Comparison of ENCODE assay signal across 8 cellular contexts in genomic region chr22:30591191-30591587, GRCh38. TPM values are rescaled to one million over a fixed set of nuclear protein-coding genes. Genes with fewer than 3 reads are reported as not detected.
DNase-seq lines count a peak whose midpoint lies in the region; ATAC-seq, FAIRE-seq and TF ChIP-seq lines count a peak whose summit lies in the region.

No MANE protein-coding gene starts in this region.

- TF ChIP-seq EP300 in upper lobe of left lung (IDR thresholded peaks at IDR 0.05): no peak

- TF ChIP-seq CTCF in keratinocyte (optimal IDR thresholded peaks at IDR 0.05 in 1 of 3, IDR thresholded peaks at IDR 0.05 in 1 of 3, conservative IDR thresholded peaks at IDR 0.05 in 1 of 3; ENCODE audit: extremely low read depth in 1 of 3, insufficient read depth in 2 of 3, low read length in 3 of 3) (no peak), upper lobe of left lung (IDR thresholded peaks at IDR 0.05) (no peak)

- H3K9ac ChIP-seq in keratinocyte (ENCODE audit: control insufficient read depth, extremely low read depth, insufficient read depth, low read length): peak overlapping the region; percentile 90

- no peak overlapping the region for H3K4me3 Mint-ChIP-seq in activated CD8-positive, alpha-beta T cell treated with anti-CD3 and anti-CD28 coated beads, Interleukin-2, amount 10 ng/mL, durations not matched to agents 7 days and 5 days

- peaks cover 37% of the 10 kb centered on the region for H3K79me2 ChIP-seq in keratinocyte (ENCODE audit: control insufficient read depth, insufficient read depth, low read length)

- peaks cover 10% of the 10 kb centered on the region for H3K4me1 ChIP-seq in keratinocyte (ENCODE audit: control insufficient read depth, extremely low read depth, insufficient read depth, low read length)
- H3K4me1 ChIP-seq in upper lobe of left lung: peaks cover 16 to 22% (median 18%) of the 10 kb centered on the region in 4 donors

- no peak for ATAC-seq in activated CD8-positive, alpha-beta T cell treated with anti-CD3 and anti-CD28 coated beads, Interleukin-2, amount 10 ng/mL, durations not matched to agents 7 days and 5 days
- no peak for ATAC-seq in upper lobe of left lung (ENCODE audit: low FRiP score in 2 of 2)
- ATAC-seq in GM21447 (IDR thresholded peaks at IDR 0.05; ENCODE audit: unreplicated experiment): no peak
- no peak for ATAC-seq in GM21737 (IDR thresholded peaks at IDR 0.05; ENCODE audit: unreplicated experiment)

- POLR2A ChIA-PET in activated CD8-positive, alpha-beta T cell treated with anti-CD3 and anti-CD28 coated beads, Interleukin-2, amount 10 ng/mL, durations not matched to agents 7 days and 5 days (lab: Charles Lee): interaction anchor here (0.9 to 1.4 kb wide), 4 partner anchors 10 to 1071 kb away, joined by 3 to 5 read pairs (median 4); partner anchors contain the start of gene PISD

- no peaks in the 10 kb centered on the region for H3K9me3 ChIP-seq in keratinocyte (ENCODE audit: control insufficient read depth, low read depth, low read length)
- no peaks in the 10 kb centered on the region for H3K9me3 ChIP-seq in upper lobe of left lung

- no peaks in the 10 kb centered on the region for H3K9me1 ChIP-seq in keratinocyte (ENCODE audit: control insufficient read depth, extremely low read depth, insufficient read depth, low read length)

- H4K20me1 ChIP-seq in keratinocyte (ENCODE audit: control insufficient read depth, extremely low read depth, insufficient read depth, low read length): no peaks in the 10 kb centered on the region

- H3K27ac ChIP-seq in keratinocyte (ENCODE audit: control insufficient read depth, insufficient read depth, low read length): peak overlapping the region; percentile 91
- H3K27ac ChIP-seq in upper lobe of left lung: peak overlapping the region; percentile 77 to 84 (median 82)

- H3K4me2 ChIP-seq in keratinocyte (ENCODE audit: control insufficient read depth, extremely low read depth, insufficient read depth, low read depth, low read length): peak overlapping the region; percentile 90

- H3K4me3 ChIP-seq in keratinocyte (ENCODE audit: control insufficient read depth in 2 of 3, extremely low read depth in 1 of 3, insufficient read depth in 2 of 3, low read depth in 1 of 3, low read length in 3 of 3): peak overlapping the region; percentile 51 to 85 (median 74)
- H3K4me3 ChIP-seq in upper lobe of left lung: peak overlapping the region; percentile 74 to 96 (median 88)

- H3K27me3 ChIP-seq in keratinocyte (ENCODE audit: control insufficient read depth, extremely low read depth, insufficient read depth, low read length) (no peaks in the 10 kb centered on the region), upper lobe of left lung (no peaks in the 10 kb centered on the region)

- FAIRE-seq in keratinocyte (lab: Jason Lieb, UNC): peak; percentile 13

- H3K4me1 Mint-ChIP-seq in activated CD8-positive, alpha-beta T cell treated with anti-CD3 and anti-CD28 coated beads, Interleukin-2, amount 10 ng/mL, durations not matched to agents 7 days and 5 days (ENCODE audit: low read depth): no peaks in the 10 kb centered on the region

- no peak for TF ChIP-seq POLR2A in upper lobe of left lung (IDR thresholded peaks at IDR 0.05)

- no peak overlapping the region for H3K27ac Mint-ChIP-seq in activated CD8-positive, alpha-beta T cell treated with anti-CD3 and anti-CD28 coated beads, Interleukin-2, amount 10 ng/mL, durations not matched to agents 7 days and 5 days

- peaks cover 18% of the 10 kb centered on the region for H3K36me3 Mint-ChIP-seq in activated CD8-positive, alpha-beta T cell treated with anti-CD3 and anti-CD28 coated beads, Interleukin-2, amount 10 ng/mL, durations not matched to agents 7 days and 5 days (ENCODE audit: low read depth)

- H3K27me3 Mint-ChIP-seq in activated CD8-positive, alpha-beta T cell treated with anti-CD3 and anti-CD28 coated beads, Interleukin-2, amount 10 ng/mL, durations not matched to agents 7 days and 5 days (ENCODE audit: low read depth): peaks cover 4% of the 10 kb centered on the region

- H2AFZ ChIP-seq in keratinocyte (ENCODE audit: control insufficient read depth, low read length): peak overlapping the region; percentile 23

- H3K9me3 Mint-ChIP-seq in activated CD8-positive, alpha-beta T cell treated with anti-CD3 and anti-CD28 coated beads, Interleukin-2, amount 10 ng/mL, durations not matched to agents 7 days and 5 days (ENCODE audit: insufficient read depth): no peaks in the 10 kb centered on the region

- dilution Hi-C loops in keratinocyte (cut with MboI; ENCODE audit: extremely low pct_ligation_motif_present, low sequenced_read_pairs): no loop called here

- H3K36me3 ChIP-seq in keratinocyte (ENCODE audit: control insufficient read depth in 2 of 2, extremely low read depth in 1 of 2, insufficient read depth in 2 of 2, low read length in 2 of 2) (peaks cover 27 to 31% of the 10 kb centered on the region in 2 experiments), upper lobe of left lung (peaks cover 18 to 31% (median 30%) of the 10 kb centered on the region in 4 donors)

- CTCF ChIA-PET in activated CD8-positive, alpha-beta T cell treated with anti-CD3 and anti-CD28 coated beads, Interleukin-2, amount 10 ng/mL, durations not matched to agents 7 days and 5 days (lab: Charles Lee): interaction anchor here (0.6 to 4.1 kb wide), 4 partner anchors 10 to 43 kb away, joined by 3 to 24 read pairs (median 4); partner anchors contain the start of gene TCN2

- 6 to 7% methylated on average over 14 of the region's 14 CpGs for WGBS in upper lobe of left lung, 2 donors

- DNase-seq in activated naive CD4-positive, alpha-beta T cell treated with Interleukin-2 at 50 U/mL for 16 hours: peak; percentile 3
- DNase-seq in activated naive CD4-positive, alpha-beta T cell (lab: John Stamatoyannopoulos, UW): no peak
- peak; percentile 26 for DNase-seq in activated CD8-positive, alpha-beta T cell treated with anti-CD3 and anti-CD28 coated beads, Interleukin-2, amount 10 ng/mL, durations not matched to agents 7 days and 5 days
- DNase-seq in keratinocyte (ENCODE audit: low read depth, low spot score): no peak
- no peak for DNase-seq in upper lobe of left lung
- no peak for DNase-seq in NCI-H146 (lab: John Stamatoyannopoulos, UW)

RNA-seq across cellular contexts. Expression of gene PES1, which starts 0.5 kb away (rescaled TPM):
- 10 to 100 TPM; 65.8 to 68.8 TPM for total RNA-seq in activated CD8-positive, alpha-beta T cell treated with anti-CD3 and anti-CD28 coated beads, Interleukin-2, amount 10 ng/mL, durations not matched to agents 7 days and 5 days
- polyA plus RNA-seq in keratinocyte: 94.9 to 116 TPM (median 95.7 TPM) in 3 replicates
- polyA plus RNA-seq in keratinocyte (2011; ENCODE audit: low read depth): 38.7 TPM
- 110 and 111 TPM in 2 replicates for polyA plus RNA-seq in keratinocyte (2011; cell fraction: cytosol; rRNA removed)
- polyA plus RNA-seq in keratinocyte (2011; cell fraction: nucleus; rRNA removed): 107 and 113 TPM in 2 replicates
- 43.3 and 83.7 TPM in 2 replicates for polyA plus RNA-seq in keratinocyte (2012; ENCODE audit: low replicate concordance)
- polyA minus RNA-seq in keratinocyte: 135 to 182 TPM (median 169 TPM) in 3 replicates
- 92.5 TPM for polyA minus RNA-seq in keratinocyte (2011; cell fraction: cytosol; rRNA and poly(A)+ RNA removed)
- polyA minus RNA-seq in keratinocyte (2011; cell fraction: nucleus; rRNA and poly(A)+ RNA removed): 40.4 and 77.7 TPM in 2 replicates
- total RNA-seq in upper lobe of left lung: 10 to 100 TPM; 27.2 to 66.9 (median 56.9) TPM

RNA-seq across cellular contexts. Expression of gene TCN2, which starts 15.8 kb away (rescaled TPM):
- total RNA-seq in activated CD8-positive, alpha-beta T cell treated with anti-CD3 and anti-CD28 coated beads, Interleukin-2, amount 10 ng/mL, durations not matched to agents 7 days and 5 days: under 1 TPM; 0.24 to 0.34 TPM
- 0.88 to 1.2 TPM (median 1.2 TPM) in 3 replicates for polyA plus RNA-seq in keratinocyte
- polyA plus RNA-seq in keratinocyte (2011; ENCODE audit: low read depth): 0.10 TPM
- 0.72 and 1.1 TPM in 2 replicates for polyA plus RNA-seq in keratinocyte (2011; cell fraction: cytosol; rRNA removed)
- 1.6 and 2.1 TPM in 2 replicates for polyA plus RNA-seq in keratinocyte (2011; cell fraction: nucleus; rRNA removed)
- polyA plus RNA-seq in keratinocyte (2012; ENCODE audit: low replicate concordance): 1.3 and 1.7 TPM in 2 replicates
- 0.32 to 3.5 TPM (median 3.4 TPM) in 3 replicates for polyA minus RNA-seq in keratinocyte
- not detected for polyA minus RNA-seq in keratinocyte (2011; cell fraction: cytosol; rRNA and poly(A)+ RNA removed)
- 0.54 and 1.7 TPM in 2 replicates for polyA minus RNA-seq in keratinocyte (2011; cell fraction: nucleus; rRNA and poly(A)+ RNA removed)
- 10 to 100 TPM; 40.2 to 87.1 (median 60.7) TPM for total RNA-seq in upper lobe of left lung

RNA-seq across cellular contexts. Expression of gene GAL3ST1, which starts 16.7 kb away (rescaled TPM):
- not detected for total RNA-seq in activated CD8-positive, alpha-beta T cell treated with anti-CD3 and anti-CD28 coated beads, Interleukin-2, amount 10 ng/mL, durations not matched to agents 7 days and 5 days
- not detected in 3 replicates for polyA plus RNA-seq in keratinocyte
- polyA plus RNA-seq in keratinocyte (2011; ENCODE audit: low read depth): 0.75 TPM
- polyA plus RNA-seq in keratinocyte (2011; cell fraction: cytosol; rRNA removed): not detected in 2 replicates
- not detected in 2 replicates for polyA plus RNA-seq in keratinocyte (2011; cell fraction: nucleus; rRNA removed)
- polyA plus RNA-seq in keratinocyte (2012; ENCODE audit: low replicate concordance): 0.32 TPM in 1 of 2 replicates, not detected in the other
- polyA minus RNA-seq in keratinocyte: not detected in 3 replicates
- not detected for polyA minus RNA-seq in keratinocyte (2011; cell fraction: cytosol; rRNA and poly(A)+ RNA removed)
- polyA minus RNA-seq in keratinocyte (2011; cell fraction: nucleus; rRNA and poly(A)+ RNA removed): not detected in 2 replicates
- total RNA-seq in upper lobe of left lung: 1 to 10 TPM; 1.7 to 8.4 (median 3.5) TPM

RNA-seq across cellular contexts. Expression of gene SLC35E4, which starts 44.4 kb away (rescaled TPM):
- total RNA-seq in activated CD8-positive, alpha-beta T cell treated with anti-CD3 and anti-CD28 coated beads, Interleukin-2, amount 10 ng/mL, durations not matched to agents 7 days and 5 days: 1 to 10 TPM; 1.8 to 1.9 TPM
- polyA plus RNA-seq in keratinocyte: 2.3 to 3.5 TPM (median 2.5 TPM) in 3 replicates
- 1.1 TPM for polyA plus RNA-seq in keratinocyte (2011; ENCODE audit: low read depth)
- 1.4 and 2.5 TPM in 2 replicates for polyA plus RNA-seq in keratinocyte (2011; cell fraction: cytosol; rRNA removed)
- polyA plus RNA-seq in keratinocyte (2011; cell fraction: nucleus; rRNA removed): 4.0 and 5.1 TPM in 2 replicates
- polyA plus RNA-seq in keratinocyte (2012; ENCODE audit: low replicate concordance): 3.5 and 3.6 TPM in 2 replicates
- 2.2 to 3.4 TPM (median 2.4 TPM) in 3 replicates for polyA minus RNA-seq in keratinocyte
- 9.0 TPM for polyA minus RNA-seq in keratinocyte (2011; cell fraction: cytosol; rRNA and poly(A)+ RNA removed)
- polyA minus RNA-seq in keratinocyte (2011; cell fraction: nucleus; rRNA and poly(A)+ RNA removed): 5.4 and 5.8 TPM in 2 replicates
- total RNA-seq in upper lobe of left lung: 10 to 100 TPM in 2 of 6 donors, 1 to 10 TPM in 4; 1.3 to 14.7 (median 5.8) TPM

RNA-seq across cellular contexts. Expression of gene SEC14L6, which starts 44.6 kb away (rescaled TPM):
- total RNA-seq in activated CD8-positive, alpha-beta T cell treated with anti-CD3 and anti-CD28 coated beads, Interleukin-2, amount 10 ng/mL, durations not matched to agents 7 days and 5 days: not detected
- 0.10 TPM in 1 of 3 replicates, not detected in the others for polyA plus RNA-seq in keratinocyte
- polyA plus RNA-seq in keratinocyte (2011; ENCODE audit: low read depth): not detected
- polyA plus RNA-seq in keratinocyte (2011; cell fraction: cytosol; rRNA removed): 0.10 TPM in 1 of 2 replicates, not detected in the other
- not detected in 2 replicates for polyA plus RNA-seq in keratinocyte (2011; cell fraction: nucleus; rRNA removed)
- polyA plus RNA-seq in keratinocyte (2012; ENCODE audit: low replicate concordance): not detected in 2 replicates
- 0.06 TPM in 1 of 3 replicates, not detected in the others for polyA minus RNA-seq in keratinocyte
- not detected for polyA minus RNA-seq in keratinocyte (2011; cell fraction: cytosol; rRNA and poly(A)+ RNA removed)
- not detected in 2 replicates for polyA minus RNA-seq in keratinocyte (2011; cell fraction: nucleus; rRNA and poly(A)+ RNA removed)
- total RNA-seq in upper lobe of left lung: 10 to 100 TPM; 11.4 to 41.3 (median 20.9) TPM

Comparison
In these comparisons a context has a peak if more than half of its experiments do, and no peak if none do; other contexts are left out.
1. DNase-seq: peak in activated naive CD4-positive, alpha-beta T cell treated with Interleukin-2 at 50 U/mL for 16 hours (single experiment) and activated CD8-positive, alpha-beta T cell treated with anti-CD3 and anti-CD28 coated beads, Interleukin-2, amount 10 ng/mL, durations not matched to agents 7 days and 5 days (single experiment); none in activated naive CD4-positive, alpha-beta T cell (0 of 4), keratinocyte (single experiment), upper lobe of left lung (0 of 2) and NCI-H146 (single experiment).
2. RNA of gene TCN2, which starts 15.8 kb away (total RNA-seq): 40.2 to 87.1 TPM in upper lobe of left lung; 0.24 to 0.34 TPM in activated CD8-positive, alpha-beta T cell treated with anti-CD3 and anti-CD28 coated beads, Interleukin-2, amount 10 ng/mL, durations not matched to agents 7 days and 5 days; every median in the first group is over 10 times any median in the second.